2 cellular contexts compared by ENCODE assay signal in the genomic region with DNA sequence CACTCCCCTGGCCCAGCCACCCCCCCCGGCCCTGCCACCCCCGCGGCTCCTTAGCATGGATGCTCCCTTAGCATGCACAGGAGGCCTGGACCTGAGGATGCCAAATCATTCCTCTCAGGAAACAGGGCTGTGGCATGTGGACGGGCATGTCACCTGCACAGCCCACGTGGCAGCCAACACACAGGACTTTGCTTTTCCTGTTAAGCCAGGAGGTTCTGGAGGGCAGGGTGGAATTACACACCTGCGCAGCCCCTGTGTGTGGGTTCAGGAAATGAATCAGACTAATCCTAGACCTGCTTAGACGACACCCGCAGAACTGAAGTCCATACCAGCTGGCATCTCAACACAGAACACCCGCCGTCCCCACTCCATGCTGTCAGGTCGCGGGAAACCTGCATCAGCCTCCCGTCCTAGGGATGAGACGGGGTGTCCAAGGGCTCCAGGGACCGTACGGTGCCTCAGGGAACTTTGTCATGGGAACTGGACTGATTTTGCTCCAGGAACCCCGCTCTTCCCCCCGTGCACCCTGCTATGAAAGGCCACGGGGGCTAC.
TF ChIP-seq lines count a peak whose summit lies in the region.

No MANE protein-coding gene starts in this region.

TF ChIP-seq in liver, 16 proteins besides CTCF, POLR2A, EP300 and RAD21:
- TF ChIP-seq, protein P1, sequence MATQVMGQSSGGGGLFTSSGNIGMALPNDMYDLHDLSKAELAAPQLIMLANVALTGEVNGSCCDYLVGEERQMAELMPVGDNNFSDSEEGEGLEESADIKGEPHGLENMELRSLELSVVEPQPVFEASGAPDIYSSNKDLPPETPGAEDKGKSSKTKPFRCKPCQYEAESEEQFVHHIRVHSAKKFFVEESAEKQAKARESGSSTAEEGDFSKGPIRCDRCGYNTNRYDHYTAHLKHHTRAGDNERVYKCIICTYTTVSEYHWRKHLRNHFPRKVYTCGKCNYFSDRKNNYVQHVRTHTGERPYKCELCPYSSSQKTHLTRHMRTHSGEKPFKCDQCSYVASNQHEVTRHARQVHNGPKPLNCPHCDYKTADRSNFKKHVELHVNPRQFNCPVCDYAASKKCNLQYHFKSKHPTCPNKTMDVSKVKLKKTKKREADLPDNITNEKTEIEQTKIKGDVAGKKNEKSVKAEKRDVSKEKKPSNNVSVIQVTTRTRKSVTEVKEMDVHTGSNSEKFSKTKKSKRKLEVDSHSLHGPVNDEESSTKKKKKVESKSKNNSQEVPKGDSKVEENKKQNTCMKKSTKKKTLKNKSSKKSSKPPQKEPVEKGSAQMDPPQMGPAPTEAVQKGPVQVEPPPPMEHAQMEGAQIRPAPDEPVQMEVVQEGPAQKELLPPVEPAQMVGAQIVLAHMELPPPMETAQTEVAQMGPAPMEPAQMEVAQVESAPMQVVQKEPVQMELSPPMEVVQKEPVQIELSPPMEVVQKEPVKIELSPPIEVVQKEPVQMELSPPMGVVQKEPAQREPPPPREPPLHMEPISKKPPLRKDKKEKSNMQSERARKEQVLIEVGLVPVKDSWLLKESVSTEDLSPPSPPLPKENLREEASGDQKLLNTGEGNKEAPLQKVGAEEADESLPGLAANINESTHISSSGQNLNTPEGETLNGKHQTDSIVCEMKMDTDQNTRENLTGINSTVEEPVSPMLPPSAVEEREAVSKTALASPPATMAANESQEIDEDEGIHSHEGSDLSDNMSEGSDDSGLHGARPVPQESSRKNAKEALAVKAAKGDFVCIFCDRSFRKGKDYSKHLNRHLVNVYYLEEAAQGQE (IDR thresholded peaks at IDR 0.05) = no peak
- TF ChIP-seq HNF4A (conservative IDR thresholded peaks at IDR 0.05) (peak in 1 of 2 donors; percentile 41), RXRA (IDR thresholded peaks at IDR 0.05) (peak in 1 of 2 donors; percentile 46)
TF ChIP-seq in liver: peak in this region for 2.

TF ChIP-seq in HepG2, 621 proteins besides CTCF, POLR2A, EP300 and RAD21:
- TF ChIP-seq MAFF (IDR thresholded peaks at IDR 0.05; ENCODE audit: low read depth, low read length) (no peak), ZFP36L1 (CRISPR knock-in tag; IDR thresholded peaks at IDR 0.05) (no peak), DRAP1 (CRISPR knock-in tag; IDR thresholded peaks at IDR 0.05) (no peak), FOXJ3 (CRISPR knock-in tag; IDR thresholded peaks at IDR 0.05; ENCODE audit: borderline replicate concordance) (no peak), STAG1 (CRISPR knock-in tag; IDR thresholded peaks at IDR 0.05) (no peak), ZNF569 (CRISPR knock-in tag; IDR thresholded peaks at IDR 0.05; ENCODE audit: borderline replicate concordance) (no peak)
- TF ChIP-seq, protein P2, sequence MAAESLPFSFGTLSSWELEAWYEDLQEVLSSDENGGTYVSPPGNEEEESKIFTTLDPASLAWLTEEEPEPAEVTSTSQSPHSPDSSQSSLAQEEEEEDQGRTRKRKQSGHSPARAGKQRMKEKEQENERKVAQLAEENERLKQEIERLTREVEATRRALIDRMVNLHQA (CRISPR knock-in tag; IDR thresholded peaks at IDR 0.05) = no peak
- TF ChIP-seq, protein P3, sequence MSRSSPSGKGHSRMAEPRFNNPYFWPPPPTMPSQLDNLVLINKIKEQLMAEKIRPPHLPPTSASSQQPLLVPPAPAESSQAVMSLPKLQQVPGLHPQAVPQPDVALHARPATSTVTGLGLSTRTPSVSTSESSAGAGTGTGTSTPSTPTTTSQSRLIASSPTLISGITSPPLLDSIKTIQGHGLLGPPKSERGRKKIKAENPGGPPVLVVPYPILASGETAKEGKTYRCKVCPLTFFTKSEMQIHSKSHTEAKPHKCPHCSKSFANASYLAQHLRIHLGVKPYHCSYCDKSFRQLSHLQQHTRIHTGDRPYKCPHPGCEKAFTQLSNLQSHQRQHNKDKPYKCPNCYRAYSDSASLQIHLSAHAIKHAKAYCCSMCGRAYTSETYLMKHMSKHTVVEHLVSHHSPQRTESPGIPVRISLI (CRISPR knock-in tag; IDR thresholded peaks at IDR 0.05; ENCODE audit: borderline replicate concordance) = no peak
